ENCODE assay signal across 12 cellular contexts in the genomic region with DNA sequence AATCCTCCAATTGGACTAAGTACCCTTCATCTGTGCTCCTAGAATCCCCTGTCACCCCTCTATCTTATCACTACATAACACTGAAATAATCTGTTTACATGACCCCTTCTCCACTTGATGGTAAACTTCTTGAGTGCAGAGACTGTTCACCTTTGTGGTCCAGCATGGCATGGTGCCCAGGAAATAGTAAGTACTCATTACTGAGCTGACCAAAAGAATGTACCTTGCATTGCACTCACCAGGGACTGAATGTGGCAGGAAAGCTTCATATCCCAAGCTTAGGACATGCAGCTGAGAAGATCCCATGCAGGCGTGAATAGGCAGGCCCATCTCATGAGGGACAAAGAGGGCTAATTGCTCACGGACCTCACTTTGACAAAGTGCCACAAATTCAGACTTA. TPM values are rescaled to one million over a fixed set of nuclear protein-coding genes. Genes with fewer than 3 reads are reported as not detected.
DNase-seq lines count a peak whose midpoint lies in the region; ATAC-seq and TF ChIP-seq lines count a peak whose summit lies in the region.
"Had no signal": no experiment of that assay in that cellular context is flagged by ENCODE, and none has a peak within 500 bp of the region (broad histone marks: within the 10 kb centered on the region; RNA-seq: fewer than 3 reads in every experiment).

No MANE protein-coding gene starts in this region.

- no peak for TF ChIP-seq RAD21 in Ishikawa (IDR thresholded peaks at IDR 0.05; ENCODE audit: low read depth)

- no peaks in the 10 kb centered on the region for H3K9me3 ChIP-seq in WERI-Rb-1 (ENCODE audit: severe bottlenecking)
- H3K9me3 ChIP-seq: esophagus squamous epithelium had no signal

- no peaks in the 10 kb centered on the region for H3K27me3 ChIP-seq in WERI-Rb-1 (ENCODE audit: insufficient read depth, low read depth, severe bottlenecking)
- H3K27me3 ChIP-seq: cardiac muscle cell, esophagus squamous epithelium had no signal

- ATAC-seq in Right ventricle myocardium inferior = no peak

- no peak for TF ChIP-seq CTCF in WERI-Rb-1 (IDR thresholded peaks at IDR 0.05; ENCODE audit: low read depth, low read length)

- TF ChIP-seq EP300 in Ishikawa (IDR thresholded peaks at IDR 0.05; ENCODE audit: borderline replicate concordance) = no peak

- H3K36me3 ChIP-seq in WERI-Rb-1 = no peaks in the 10 kb centered on the region
- H3K36me3 ChIP-seq: cardiac muscle cell, esophagus squamous epithelium had no signal

- intact Hi-C loops in Right ventricle myocardium inferior (cut with DNase I) = no loop called here

- peak overlapping the region; percentile 16 for H3K27ac ChIP-seq in WERI-Rb-1
- H3K27ac ChIP-seq: cardiac muscle cell, esophagus squamous epithelium had no signal

- no peak overlapping the region for H3K4me3 ChIP-seq in WERI-Rb-1 (ENCODE audit: low read depth, low read length)
- H3K4me3 ChIP-seq: cardiac muscle cell, esophagus squamous epithelium had no signal

- DNase-seq in Caki2 (ENCODE audit: low read depth) (peak; percentile 83), WERI-Rb-1 (peak; percentile 30), kidney tubule cell (ENCODE audit: low spot score) (peak; percentile 95), Right ventricle myocardium inferior (ENCODE audit: missing footprints) (no peak), NCI-H345 (lab: John Stamatoyannopoulos, UW) (no peak), NCI-H526 treated with DMSO at 0.1 percent for 48 hours (lab: John Stamatoyannopoulos, UW) (no peak)
- no peak for DNase-seq in stimulated activated CD8-positive, alpha-beta memory T cell treated with anti-CD3 and anti-CD28 coated beads, Interleukin-4, amount 100 ng/mL, for 48 hours
- DNase-seq: esophagus squamous epithelium, left colon, NCI-H1092 treated with DMSO at 0.1 percent for 48 hours had no signal

- in situ Hi-C loops in Caki2 (cut with HindIII; ENCODE audit: low pct_unique_long_range_greater_than_20kb, low sequenced_read_pairs) = no loop called here

TF ChIP-seq in Ishikawa, 13 proteins besides CTCF, POLR2A, EP300 and RAD21:
- TF ChIP-seq CREB1 (IDR thresholded peaks at IDR 0.05; ENCODE audit: low read depth) (no peak), USF1 (IDR thresholded peaks at IDR 0.05) (no peak), TCF12 (IDR thresholded peaks at IDR 0.05; ENCODE audit: low read depth) (no peak), NFIC (IDR thresholded peaks at IDR 0.05) (peak; percentile 69), TEAD4 (IDR thresholded peaks at IDR 0.05) (peak; percentile 52)
- TF ChIP-seq, protein P1, sequence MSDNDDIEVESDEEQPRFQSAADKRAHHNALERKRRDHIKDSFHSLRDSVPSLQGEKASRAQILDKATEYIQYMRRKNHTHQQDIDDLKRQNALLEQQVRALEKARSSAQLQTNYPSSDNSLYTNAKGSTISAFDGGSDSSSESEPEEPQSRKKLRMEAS (IDR thresholded peaks at IDR 0.05) = no peak

RNA-seq across cellular contexts. Expression of gene GARIN2, which starts 1.4 kb away (rescaled TPM):
- not detected in 2 replicates for total RNA-seq in Caki2 (2014; rRNA removed; shearing (Covaris generic); ENCODE audit: low replicate concordance)
- not detected for total RNA-seq in Right ventricle myocardium inferior
- total RNA-seq: cardiac muscle cell, esophagus squamous epithelium, left colon had no signal

RNA-seq across cellular contexts. Expression of gene PALS1, which starts 53.4 kb away (rescaled TPM):
- 12.4 and 15.7 TPM in 2 replicates for total RNA-seq in Caki2 (2014; rRNA removed; shearing (Covaris generic); ENCODE audit: low replicate concordance)
- total RNA-seq in Right ventricle myocardium inferior = 14.7 TPM

Comparison
In these comparisons a context has a peak if more than half of its experiments do, and no peak if none do; other contexts are left out.
1. DNase-seq: peak in Caki2 (single experiment), WERI-Rb-1 (single experiment) and kidney tubule cell (single experiment); none in Right ventricle myocardium inferior (single experiment), NCI-H345 (single experiment), NCI-H526 treated with DMSO at 0.1 percent for 48 hours (single experiment) and stimulated activated CD8-positive, alpha-beta memory T cell treated with anti-CD3 and anti-CD28 coated beads, Interleukin-4, amount 100 ng/mL, for 48 hours (single experiment).